ENCODE assay signal across 15 cellular contexts in genomic region chr4:100257567-100257966, GRCh38.
A peak's percentile ranks its signal among the peaks of the same experiment; 100 is the strongest.
DNase-seq lines count a peak whose midpoint lies in the region; ATAC-seq, FAIRE-seq and TF ChIP-seq lines count a peak whose summit lies in the region.
"Had no signal": no experiment of that assay in that cellular context is flagged by ENCODE, and none has a peak within 500 bp of the region (broad histone marks: within the 10 kb centered on the region; RNA-seq: fewer than 3 reads in every experiment).

No MANE protein-coding gene starts in this region.

- no peaks in the 10 kb centered on the region for H3K9me3 Mint-ChIP-seq in stimulated activated naive B cell treated with anti-CD40 and anti-IgM and Interleukin-4, amounts not matched to agents 10 μg/mL and 1 μg/mL and 100 μg/mL, for 72 hours
- H3K9me3 Mint-ChIP-seq: dendritic cell treated with granulocyte-macrophage colony-stimulating factor and Interleukin-4, amounts not matched to agents 40 ng/mL and 50 ng/mL, for 4 days had no signal

- intact Hi-C loops in left ventricle myocardium superior (cut with micrococcal nuclease) = no loop called here

- no peaks in the 10 kb centered on the region for H3K27me3 ChIP-seq in bronchial epithelial cell (ENCODE audit: control insufficient read depth, insufficient read depth, low read length)

- no peaks in the 10 kb centered on the region for H3K36me3 Mint-ChIP-seq in stimulated activated naive B cell treated with anti-CD40 and anti-IgM and Interleukin-4, amounts not matched to agents 10 μg/mL and 1 μg/mL and 100 μg/mL, for 72 hours
- H3K36me3 Mint-ChIP-seq: CD4-positive, alpha-beta memory T cell had no signal

- no peak for TF ChIP-seq CTCF in bronchial epithelial cell (IDR thresholded peaks at IDR 0.05; ENCODE audit: insufficient read depth, low read length, severe bottlenecking)

- peak; percentile 60 for FAIRE-seq in bronchial epithelial cell (lab: Jason Lieb, UNC)

- DNase-seq in DMS53 (lab: John Stamatoyannopoulos, UW) = peak; percentile 34
- DNase-seq in DMS53 treated with DMSO at 0.1 percent for 48 hours (lab: John Stamatoyannopoulos, UW; ENCODE audit: unreplicated experiment) = no peak
- peak; percentile 94 for DNase-seq in NOMO-1 treated with DMSO at 0.1 percent for 48 hours (lab: John Stamatoyannopoulos, UW; ENCODE audit: unreplicated experiment)
- DNase-seq in bronchial epithelial cell (ENCODE audit: low read depth) = peak; percentile 66
- DNase-seq in stimulated activated naive B cell treated with anti-CD40 and anti-IgM and Interleukin-4, amounts not matched to agents 10 μg/mL and 1 μg/mL and 100 μg/mL, for 72 hours = no peak
- no peak for DNase-seq in left ventricle myocardium superior
- DNase-seq in NCI-H1417 treated with DMSO at 0.1 percent for 48 hours (lab: John Stamatoyannopoulos, UW) = no peak
- DNase-seq: activated CD8-positive, alpha-beta memory T cell treated with anti-CD3 and anti-CD28 coated beads for 24 hours; activated effector memory CD4-positive, alpha-beta T cell treated with Interleukin-2 at 50 U/mL for 16 hours; CD4-positive, alpha-beta memory T cell; GOT3; RPMI8226; T1000 had no signal

- H3K4me3 ChIP-seq in bronchial epithelial cell (ENCODE audit: low read depth, low read length) = no peak overlapping the region

- H3K36me3 ChIP-seq in bronchial epithelial cell (ENCODE audit: control insufficient read depth, insufficient read depth, low read length) = no peaks in the 10 kb centered on the region

- peaks cover 2 to 5% of the 10 kb centered on the region in 2 donors for H3K4me1 Mint-ChIP-seq in stimulated activated naive B cell treated with anti-CD40 and anti-IgM and Interleukin-4, amounts not matched to agents 10 μg/mL and 1 μg/mL and 100 μg/mL, for 72 hours
- H3K4me1 Mint-ChIP-seq: CD4-positive, alpha-beta memory T cell had no signal

- H3K27ac Mint-ChIP-seq in stimulated activated naive B cell treated with anti-CD40 and anti-IgM and Interleukin-4, amounts not matched to agents 10 μg/mL and 1 μg/mL and 100 μg/mL, for 72 hours = no peak overlapping the region
- H3K27ac Mint-ChIP-seq: CD4-positive, alpha-beta memory T cell; dendritic cell treated with granulocyte-macrophage colony-stimulating factor and Interleukin-4, amounts not matched to agents 40 ng/mL and 50 ng/mL, for 4 days had no signal

- H3K27me3 Mint-ChIP-seq in stimulated activated naive B cell treated with anti-CD40 and anti-IgM and Interleukin-4, amounts not matched to agents 10 μg/mL and 1 μg/mL and 100 μg/mL, for 72 hours = peaks cover 0 to 4% of the 10 kb centered on the region in 2 donors
- H3K27me3 Mint-ChIP-seq: dendritic cell treated with granulocyte-macrophage colony-stimulating factor and Interleukin-4, amounts not matched to agents 40 ng/mL and 50 ng/mL, for 4 days had no signal

- no peak overlapping the region for H3K4me3 Mint-ChIP-seq in stimulated activated naive B cell treated with anti-CD40 and anti-IgM and Interleukin-4, amounts not matched to agents 10 μg/mL and 1 μg/mL and 100 μg/mL, for 72 hours
- H3K4me3 Mint-ChIP-seq: CD4-positive, alpha-beta memory T cell; dendritic cell treated with granulocyte-macrophage colony-stimulating factor and Interleukin-4, amounts not matched to agents 40 ng/mL and 50 ng/mL, for 4 days had no signal

- peak; percentile 65 to 71 for ATAC-seq in stimulated activated naive B cell treated with anti-CD40 and anti-IgM and Interleukin-4, amounts not matched to agents 10 μg/mL and 1 μg/mL and 100 μg/mL, for 72 hours (replicated peaks)
- ATAC-seq in left ventricle myocardium superior = no peak
- ATAC-seq in HG02588 (IDR thresholded peaks at IDR 0.05; ENCODE audit: unreplicated experiment) = no peak

Comparison
In these comparisons a context has a peak if more than half of its experiments do, and no peak if none do; other contexts are left out.
1. DNase-seq: peak in DMS53 (single experiment), NOMO-1 treated with DMSO at 0.1 percent for 48 hours (single experiment) and bronchial epithelial cell (single experiment); none in DMS53 treated with DMSO at 0.1 percent for 48 hours (single experiment), stimulated activated naive B cell treated with anti-CD40 and anti-IgM and Interleukin-4, amounts not matched to agents 10 μg/mL and 1 μg/mL and 100 μg/mL, for 72 hours (single experiment), left ventricle myocardium superior (single experiment) and NCI-H1417 treated with DMSO at 0.1 percent for 48 hours (single experiment).
2. ATAC-seq: peak in stimulated activated naive B cell treated with anti-CD40 and anti-IgM and Interleukin-4, amounts not matched to agents 10 μg/mL and 1 μg/mL and 100 μg/mL, for 72 hours (2 of 2); none in left ventricle myocardium superior (single experiment) and HG02588 (single experiment).